ENCODE assay signal across 9 cellular contexts in genomic region chr10:70381491-70382421, GRCh38. TPM values are rescaled to one million over a fixed set of nuclear protein-coding genes. Genes with fewer than 3 reads are reported as not detected.
DNase-seq lines count a peak whose midpoint lies in the region; ATAC-seq and TF ChIP-seq lines count a peak whose summit lies in the region.
"Had no signal": no experiment of that assay in that cellular context is flagged by ENCODE, and none has a peak within 500 bp of the region (broad histone marks: within the 10 kb centered on the region; RNA-seq: fewer than 3 reads in every experiment).

No MANE protein-coding gene starts in this region.

- TF ChIP-seq POLR2A in body of pancreas (IDR thresholded peaks at IDR 0.05) (no peak), gastrocnemius medialis (IDR thresholded peaks at IDR 0.05) (peak; percentile 81 to 84)

- peaks cover 0 to 14% (median 6%) of the 10 kb centered on the region in 4 donors for H3K4me1 Mint-ChIP-seq in CD4-positive, alpha-beta memory T cell

- peak overlapping the region in 4 of 7 donors; percentile 37 to 70 (median 50) for H3K27ac Mint-ChIP-seq in CD4-positive, alpha-beta memory T cell

- peak overlapping the region; percentile 82 to 88 for H3K4me3 ChIP-seq in CD4-positive, alpha-beta memory T cell (ENCODE audit: low read length in 2 of 2)
- peak overlapping the region; percentile 89 to 95 for H3K4me3 ChIP-seq in Panc1 (ENCODE audit: low read depth in 2 of 2, low read length in 2 of 2)
- H3K4me3 ChIP-seq in body of pancreas: peak overlapping the region; percentile 29 to 78
- H3K4me3 ChIP-seq in iPS-11a (ENCODE audit: low read depth, low read length): peak overlapping the region; percentile 76
- peak overlapping the region; percentile 71 to 85 (median 72) for H3K4me3 ChIP-seq in gastrocnemius medialis

- peak overlapping the region; percentile 88 to 92 (median 90) for H3K4me3 Mint-ChIP-seq in CD4-positive, alpha-beta memory T cell

- H3K9me3 Mint-ChIP-seq in CD4-positive, alpha-beta memory T cell: peaks cover 0 to 8% (median 1%) of the 10 kb centered on the region in 8 donors

- no TSS peak for BruUV-seq in Panc1 (replicated peaks; lab: Mats Ljungman, UMichigan)

- peaks cover 13% of the 10 kb centered on the region for H3K4me1 ChIP-seq in CD4-positive, alpha-beta memory T cell (ENCODE audit: insufficient read depth, low read length)
- H3K4me1 ChIP-seq in Panc1 (ENCODE audit: control insufficient read depth, insufficient read depth, low read length) (peaks cover 42% of the 10 kb centered on the region), body of pancreas (peaks cover 19% of the 10 kb centered on the region), gastrocnemius medialis (peaks cover 44 to 47% of the 10 kb centered on the region in 2 donors)

- no peaks in the 10 kb centered on the region for H3K27me3 ChIP-seq in CD4-positive, alpha-beta memory T cell (ENCODE audit: insufficient read depth, low read length)
- H3K27me3 ChIP-seq in Panc1 (ENCODE audit: control insufficient read depth, insufficient read depth, low read length) (no peaks in the 10 kb centered on the region), body of pancreas (no peaks in the 10 kb centered on the region), gastrocnemius medialis (no peaks in the 10 kb centered on the region)

- POLR2A ChIA-PET in CD4-positive, alpha-beta memory T cell (lab: Charles Lee; ENCODE audit: partially characterized antibody): interaction anchor here (0.7 to 3.3 kb wide), 4 partner anchors 22 to 150 kb away, joined by 3 to 48 read pairs (median 4); partner anchors contain the start of genes EIF4EBP2 and PPA1
- POLR2A ChIA-PET in Panc1 (lab: Charles Lee): no interaction called here

- no peaks in the 10 kb centered on the region for H3K36me3 ChIP-seq in CD4-positive, alpha-beta memory T cell (ENCODE audit: insufficient read depth, low read length)
- H3K36me3 ChIP-seq in Panc1 (ENCODE audit: control insufficient read depth, insufficient read depth, low read length) (no peaks in the 10 kb centered on the region), body of pancreas (replicated peaks in 1 of 2; ENCODE audit: insufficient read depth in 1 of 2, low read depth in 2 of 2) (no peaks in the 10 kb centered on the region), gastrocnemius medialis (no peaks in the 10 kb centered on the region)

- CTCF ChIA-PET in CD4-positive, alpha-beta memory T cell (lab: Charles Lee; ENCODE audit: partially characterized antibody): interaction anchor here (1.0 to 1.8 kb wide), 4 partner anchors 17 to 152 kb away, joined by 3 to 6 read pairs (median 4); no protein-coding TSS in a partner anchor
- CTCF ChIA-PET in Panc1 (lab: Charles Lee): interaction anchor here (0.8 to 1.0 kb wide), 3 partner anchors 14 to 160 kb away, joined by 3 to 5 read pairs (median 4); no protein-coding TSS in a partner anchor

- H3K27me3 Mint-ChIP-seq in CD4-positive, alpha-beta memory T cell: no peaks in the 10 kb centered on the region

- in situ Hi-C loops in Panc1 (cut with HindIII; ENCODE audit: low pct_unique_long_range_greater_than_20kb, low sequenced_read_pairs) (no loop called here), gastrocnemius medialis (cut with MboI; ENCODE audit: low sequenced_read_pairs in 4 of 4) (no loop called here)

- no peaks in the 10 kb centered on the region for H3K36me3 Mint-ChIP-seq in CD4-positive, alpha-beta memory T cell

- peak overlapping the region; percentile 16 for H3K27ac ChIP-seq in CD4-positive, alpha-beta memory T cell (ENCODE audit: low read depth, low read length)
- peak overlapping the region; percentile 86 for H3K27ac ChIP-seq in Panc1 (ENCODE audit: low read length)
- peak overlapping the region in 3 of 4 donors; percentile 27 to 73 (median 44) for H3K27ac ChIP-seq in body of pancreas
- H3K27ac ChIP-seq in gastrocnemius medialis: peak overlapping the region; percentile 91 to 97 (median 95)

- peaks cover 0 to 6% of the 10 kb centered on the region in 2 donors for H3K9me3 ChIP-seq in CD4-positive, alpha-beta memory T cell (ENCODE audit: control insufficient read depth in 1 of 2, low read length in 2 of 2)
- no peaks in the 10 kb centered on the region for H3K9me3 ChIP-seq in Panc1 (ENCODE audit: control insufficient read depth, insufficient read depth, low read depth, low read length)
- no peaks in the 10 kb centered on the region for H3K9me3 ChIP-seq in body of pancreas
- no peaks in the 10 kb centered on the region for H3K9me3 ChIP-seq in gastrocnemius medialis

- peak; percentile 41 for ATAC-seq in GM19324 (IDR thresholded peaks at IDR 0.05; ENCODE audit: low FRiP score, unreplicated experiment)
- peak; percentile 40 for ATAC-seq in HG03342 (IDR thresholded peaks at IDR 0.05; ENCODE audit: unreplicated experiment)
- peak; percentile 45 for ATAC-seq in Panc1
- ATAC-seq in body of pancreas: peak; percentile 22
- peak; percentile 59 to 60 for ATAC-seq in gastrocnemius medialis

- 3 to 6% methylated on average over 13 to 61 of the region's 61 CpGs for WGBS in body of pancreas, 2 donors

- TF ChIP-seq CTCF in Panc1 (IDR thresholded peaks at IDR 0.05) (no peak), body of pancreas (IDR thresholded peaks at IDR 0.05) (peak in 1 of 7 experiments; percentile 43), gastrocnemius medialis (IDR thresholded peaks at IDR 0.05 in 4 of 5, conservative IDR thresholded peaks at IDR 0.05 in 1 of 5) (peak in 1 of 5 experiments; percentile 37)

- DNase-seq in CD4-positive, alpha-beta memory T cell: peak in 1 of 5 donors; percentile 10
- no peak for DNase-seq in Panc1 (ENCODE audit: low read depth, low spot score)
- peak; percentile 38 to 46 (median 38) for DNase-seq in body of pancreas
- peak; percentile 82 to 91 for DNase-seq in gastrocnemius medialis
- DNase-seq in GM19240 (ENCODE audit: insufficient read length, low spot score): no peak

- intact Hi-C loops in CD4-positive, alpha-beta memory T cell (cut with micrococcal nuclease): loop anchor here (1.0 to 10.0 kb wide), 3 partner anchors 23 to 373 kb away; partner anchors contain the start of genes EIF4EBP2 and PPA1
- intact Hi-C loops in Panc1 (cut with micrococcal nuclease; ENCODE audit: unreplicated experiment): no loop called here
- intact Hi-C loops in body of pancreas (cut with DNase I): no loop called here
- intact Hi-C loops in gastrocnemius medialis (cut with DNase I; ENCODE audit: low total_unique reads): loop anchor here (1.0 to 2.0 kb wide), 2 partner anchors 23 to 49 kb away; partner anchors contain the start of gene EIF4EBP2

RNA-seq across cellular contexts. Expression of gene LRRC20, which starts 0.7 kb away (rescaled TPM):
- 1 to 10 TPM; 2.9 to 3.4 TPM for total RNA-seq in CD4-positive, alpha-beta memory T cell
- 1 to 10 TPM; 3.7 to 4.4 TPM for polyA plus RNA-seq in CD4-positive, alpha-beta memory T cell
- 39.3 TPM for total RNA-seq in Panc1 (2021; ENCODE audit: unreplicated experiment)
- polyA plus RNA-seq in Panc1 (2012; ENCODE audit: insufficient read length): 48.6 TPM
- total RNA-seq in body of pancreas: 1 to 10 TPM in 1 of 2 donors, under 1 TPM in 1; 0.66 to 1.6 TPM
- total RNA-seq in gastrocnemius medialis: 100 to 1,000 TPM; 104 to 220 (median 128) TPM

RNA-seq across cellular contexts. Expression of gene EIF4EBP2, which starts 22.2 kb away (rescaled TPM):
- total RNA-seq in CD4-positive, alpha-beta memory T cell: 10 to 100 TPM; 54.5 to 56.9 TPM
- polyA plus RNA-seq in CD4-positive, alpha-beta memory T cell: 10 to 100 TPM; 67.7 to 83.9 TPM
- 48.2 TPM for total RNA-seq in Panc1 (2021; ENCODE audit: unreplicated experiment)
- 18.0 TPM for polyA plus RNA-seq in Panc1 (2012; ENCODE audit: insufficient read length)
- total RNA-seq in body of pancreas: 10 to 100 TPM; 44.9 to 47.1 TPM
- total RNA-seq in gastrocnemius medialis: 100 to 1,000 TPM in 3 of 4 donors, 10 to 100 TPM in 1; 58.4 to 141 (median 107) TPM

RNA-seq across cellular contexts. Expression of gene NODAL, which starts 59.7 kb away (rescaled TPM):
- not detected for total RNA-seq in CD4-positive, alpha-beta memory T cell
- under 1 TPM in 1 of 2 donors, not detected in 1; 0.19 TPM for polyA plus RNA-seq in CD4-positive, alpha-beta memory T cell
- total RNA-seq in Panc1 (2021; ENCODE audit: unreplicated experiment): not detected
- polyA plus RNA-seq in Panc1 (2012; ENCODE audit: insufficient read length): not detected
- total RNA-seq in body of pancreas: not detected
- not detected for total RNA-seq in gastrocnemius medialis
- total RNA-seq: T-helper 1 cell treated with Interleukin-12 subunit alpha and Interleukin-12 subunit beta and Interleukin-4 antibody, amounts not matched to agents 30 ng/mL and 1 ng/mL, for 36 hours had no signal

Comparison
In these comparisons a context has a peak if more than half of its experiments do, and no peak if none do; other contexts are left out.
1. DNase-seq: peak in body of pancreas (4 of 4) and gastrocnemius medialis (2 of 2); none in Panc1 (single experiment) and GM19240 (single experiment).
2. H3K27ac ChIP-seq: peak in every context shown above with its lines; median percentile 95 in gastrocnemius medialis; 86 in Panc1; 44 in body of pancreas; 16 in CD4-positive, alpha-beta memory T cell.
3. POLR2A ChIP-seq: peak in gastrocnemius medialis (2 of 2); none in body of pancreas (0 of 3).
4. intact Hi-C loops: an anchor here in CD4-positive, alpha-beta memory T cell (1.0 to 10.0 kb wide) and gastrocnemius medialis (1.0 to 2.0 kb wide); none called in Panc1 and body of pancreas.
5. Peak in every context shown above with its lines, with median percentiles within 50 percentile points of each other: H3K4me3 ChIP-seq and ATAC-seq.